Comparison of ENCODE assay signal across 25 cellular contexts in the genomic region with DNA sequence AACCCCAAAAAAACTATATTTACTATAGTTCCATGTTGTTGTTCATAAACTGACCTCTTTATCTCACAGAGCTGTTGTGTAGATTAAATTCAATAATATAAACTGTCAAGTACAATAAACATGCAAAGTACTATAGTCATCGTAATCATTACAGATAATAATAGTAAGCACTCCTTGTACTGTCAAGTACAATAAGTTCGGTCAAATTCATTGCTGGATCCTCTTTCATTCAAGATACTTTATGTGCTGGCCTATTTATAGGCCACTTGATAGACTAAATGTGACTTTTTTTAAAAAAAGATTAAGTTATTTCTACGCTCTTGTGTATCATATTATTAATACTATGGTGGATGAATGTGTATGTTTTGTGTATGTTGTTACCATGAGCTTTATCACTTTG. TPM values are rescaled to one million over a fixed set of nuclear protein-coding genes. Genes with fewer than 3 reads are reported as not detected.
"Had no signal": no experiment of that assay in that cellular context is flagged by ENCODE, and none has a peak within 500 bp of the region (broad histone marks: within the 10 kb centered on the region; RNA-seq: fewer than 3 reads in every experiment).

No MANE protein-coding gene starts in this region.

- H3K4me3 ChIP-seq: coronary artery, esophagus squamous epithelium, hepatocyte, left lung, lung, ovary, psoas muscle, stomach, thyroid gland had no signal

- H3K4me3 Mint-ChIP-seq: memory B cell; natural killer cell; stimulated activated effector memory CD8-positive, alpha-beta T cell treated with anti-CD3 and anti-CD28 coated beads, Interleukin-12 subunit alpha, Interleukin-12 subunit beta, amount 100 ng/mL, for 72 hours had no signal

- H3K27ac Mint-ChIP-seq: memory B cell; natural killer cell; stimulated activated effector memory CD8-positive, alpha-beta T cell treated with anti-CD3 and anti-CD28 coated beads, Interleukin-12 subunit alpha, Interleukin-12 subunit beta, amount 100 ng/mL, for 72 hours had no signal

- H3K9me3 ChIP-seq: esophagus squamous epithelium, ovary, psoas muscle, stomach, thyroid gland had no signal

- DNase-seq: dermis blood vessel endothelial cell; effector memory CD4-positive, alpha-beta T cell; esophagus squamous epithelium; foreskin melanocyte; kidney; left lung; natural killer cell; occipital lobe; ovary; posterior cingulate gyrus; psoas muscle; stimulated activated CD4-positive, alpha-beta T cell treated with anti-CD3 and anti-CD28 coated beads, Interleukin-2, amount 100 ng/mL, for 24 hours; stimulated activated CD4-positive, alpha-beta T cell treated with anti-CD3 and anti-CD28 coated beads, Interleukin-4, amount 100 ng/mL, for 24 hours; stimulated activated naive CD4-positive, alpha-beta T cell treated with Interleukin-2 at 50 U/mL for 16 hours; stomach; thyroid gland; trophoblast cell had no signal

- H3K4me1 Mint-ChIP-seq: memory B cell; natural killer cell; stimulated activated effector memory CD8-positive, alpha-beta T cell treated with anti-CD3 and anti-CD28 coated beads, Interleukin-12 subunit alpha, Interleukin-12 subunit beta, amount 100 ng/mL, for 72 hours had no signal

- H3K27me3 ChIP-seq: esophagus squamous epithelium, hepatocyte, left lung, ovary, stomach, thyroid gland had no signal

- H3K9me3 Mint-ChIP-seq: stimulated activated effector memory CD8-positive, alpha-beta T cell treated with anti-CD3 and anti-CD28 coated beads, Interleukin-12 subunit alpha, Interleukin-12 subunit beta, amount 100 ng/mL, for 72 hours had no signal

- H3K36me3 Mint-ChIP-seq: memory B cell; natural killer cell; stimulated activated effector memory CD8-positive, alpha-beta T cell treated with anti-CD3 and anti-CD28 coated beads, Interleukin-12 subunit alpha, Interleukin-12 subunit beta, amount 100 ng/mL, for 72 hours had no signal

- H3K4me1 ChIP-seq: left lung, psoas muscle, thyroid gland had no signal

- H3K27ac ChIP-seq: coronary artery, esophagus squamous epithelium, hepatocyte, left lung, ovary, psoas muscle, stomach, thyroid gland had no signal

- H3K36me3 ChIP-seq: esophagus squamous epithelium, left lung, ovary, thyroid gland had no signal

- ATAC-seq: left lung; natural killer cell; sciatic nerve; stimulated activated effector memory CD8-positive, alpha-beta T cell treated with anti-CD3 and anti-CD28 coated beads, Interleukin-12 subunit alpha, Interleukin-12 subunit beta, amount 100 ng/mL, for 72 hours had no signal

- H3K27me3 Mint-ChIP-seq: memory B cell had no signal

RNA-seq across cellular contexts. Expression of a gene that starts 39.2 kb away (rescaled TPM):
- total RNA-seq: endothelial cell of umbilical vein, mononuclear cell, natural killer cell had no signal
